In genomic region chr7:23467731-23468720, GRCh38 we compare ENCODE assay signal across 8 cellular contexts. TPM values are rescaled to one million over a fixed set of nuclear protein-coding genes. Genes with fewer than 3 reads are reported as not detected.
DNase-seq lines count a peak whose midpoint lies in the region; ATAC-seq and TF ChIP-seq lines count a peak whose summit lies in the region.

No MANE protein-coding gene starts in this region.

- H3K27me3 ChIP-seq in esophagus muscularis mucosa, result peaks cover 8 to 98% (median 78%) of the 10 kb centered on the region in 4 donors

- H3K4me1 Mint-ChIP-seq in T-helper 1 cell treated with Interleukin-12 subunit alpha and Interleukin-12 subunit beta and Interleukin-4 antibody, amounts not matched to agents 30 μg/mL and 1 μg/mL, for 36 hours (ENCODE audit: low read depth), result peaks cover 29% of the 10 kb centered on the region

- ATAC-seq in HG02852 (IDR thresholded peaks at IDR 0.05; ENCODE audit: unreplicated experiment) (peak; percentile 22), sciatic nerve (peak; percentile 34), HG02588 (IDR thresholded peaks at IDR 0.05; ENCODE audit: unreplicated experiment) (no peak), GM21737 (IDR thresholded peaks at IDR 0.05; ENCODE audit: unreplicated experiment) (no peak)

- peaks cover 75% of the 10 kb centered on the region for H3K27me3 Mint-ChIP-seq in T-helper 1 cell treated with Interleukin-12 subunit alpha and Interleukin-12 subunit beta and Interleukin-4 antibody, amounts not matched to agents 30 μg/mL and 1 μg/mL, for 36 hours (ENCODE audit: low read depth)

- WGBS in esophagus muscularis mucosa, result 10% methylated on average over 24 of the region's 56 CpGs

- TF ChIP-seq POLR2A in esophagus muscularis mucosa (IDR thresholded peaks at IDR 0.05; ENCODE audit: low read depth), result no peak

- no peaks in the 10 kb centered on the region for H3K9me3 Mint-ChIP-seq in T-helper 1 cell treated with Interleukin-12 subunit alpha and Interleukin-12 subunit beta and Interleukin-4 antibody, amounts not matched to agents 30 μg/mL and 1 μg/mL, for 36 hours

- intact Hi-C loops in esophagus muscularis mucosa (cut with DNase I), result no loop called here
- intact Hi-C loops in sciatic nerve (cut with DNase I), result no loop called here

- H3K27ac Mint-ChIP-seq in T-helper 1 cell treated with Interleukin-12 subunit alpha and Interleukin-12 subunit beta and Interleukin-4 antibody, amounts not matched to agents 30 μg/mL and 1 μg/mL, for 36 hours, result peak overlapping the region; percentile 38

- H3K4me3 Mint-ChIP-seq in T-helper 1 cell treated with Interleukin-12 subunit alpha and Interleukin-12 subunit beta and Interleukin-4 antibody, amounts not matched to agents 30 μg/mL and 1 μg/mL, for 36 hours, result peak overlapping the region; percentile 73

- peak overlapping the region; percentile 41 to 50 (median 47) for H3K4me3 ChIP-seq in esophagus muscularis mucosa

- TF ChIP-seq CTCF in esophagus muscularis mucosa (IDR thresholded peaks at IDR 0.05), result no peak

- DNase-seq in EL, result peak; percentile 67
- no peak for DNase-seq in esophagus muscularis mucosa (ENCODE audit: extremely low spot score)
- no peak for DNase-seq in sciatic nerve (ENCODE audit: low spot score)
- DNase-seq in occipital lobe (lab: John Stamatoyannopoulos, UW), result no peak

- no peaks in the 10 kb centered on the region for H3K9me3 ChIP-seq in esophagus muscularis mucosa

- TF ChIP-seq EP300 in esophagus muscularis mucosa (IDR thresholded peaks at IDR 0.05), result no peak

- H3K27ac ChIP-seq in esophagus muscularis mucosa (replicated peaks in 1 of 4), result no peak overlapping the region

- peaks cover 38 to 44% (median 43%) of the 10 kb centered on the region in 4 donors for H3K4me1 ChIP-seq in esophagus muscularis mucosa

- peaks cover 5% of the 10 kb centered on the region for H3K36me3 Mint-ChIP-seq in T-helper 1 cell treated with Interleukin-12 subunit alpha and Interleukin-12 subunit beta and Interleukin-4 antibody, amounts not matched to agents 30 μg/mL and 1 μg/mL, for 36 hours (ENCODE audit: low read depth)

- no peaks in the 10 kb centered on the region for H3K36me3 ChIP-seq in esophagus muscularis mucosa

RNA-seq across cellular contexts. Expression of gene IGF2BP3, which starts 2.3 kb away (rescaled TPM):
- total RNA-seq in esophagus muscularis mucosa, result 1 to 10 TPM in 1 of 4 donors, under 1 TPM in 1, not detected in 2; 0.45 to 1.7 TPM
- 2.0 TPM for total RNA-seq in sciatic nerve
- total RNA-seq in occipital lobe, result 84.1 TPM

Comparison
In these comparisons a context has a peak if more than half of its experiments do, and no peak if none do; other contexts are left out.
1. ATAC-seq: peak in HG02852 (single experiment) and sciatic nerve (single experiment); none in HG02588 (single experiment) and GM21737 (single experiment).
2. RNA of gene IGF2BP3, which starts 2.3 kb away (total RNA-seq): 84.1 TPM in occipital lobe (single experiment); 2.0 TPM in sciatic nerve (single experiment) and 0.45 to 1.7 TPM in esophagus muscularis mucosa; every median in the first group is over 10 times any median in the second.